ENCODE assay signal across 6 cellular contexts in the genomic region with DNA sequence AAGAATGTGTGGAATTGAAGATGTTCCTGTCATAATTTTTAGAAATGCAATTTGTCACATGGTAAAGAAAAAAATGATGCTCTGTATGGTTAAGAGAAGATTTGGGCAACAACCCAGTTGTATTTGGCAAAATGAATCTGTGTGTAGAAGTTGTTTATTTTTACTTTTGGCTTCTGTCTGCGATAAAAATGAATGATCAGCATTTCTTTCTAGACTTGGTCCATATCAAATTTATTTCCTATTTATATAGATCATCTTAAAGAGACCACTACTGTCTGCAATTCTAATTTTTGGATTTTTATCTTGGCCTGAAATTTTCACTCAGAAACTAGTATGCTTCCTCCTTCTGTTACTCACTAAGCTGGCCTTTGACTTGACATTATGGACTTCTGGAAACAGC.
"Had no signal": no experiment of that assay in that cellular context is flagged by ENCODE, and none has a peak within 500 bp of the region (broad histone marks: within the 10 kb centered on the region; RNA-seq: fewer than 3 reads in every experiment).

No MANE protein-coding gene starts in this region.

- ATAC-seq: HepG2 had no signal

- H3K27ac ChIP-seq: HL-60, KMS-11 had no signal

- DNase-seq: KBM-7, KG1 had no signal

- FAIRE-seq: HepG2, HTR-8/SVneo had no signal

- H3K9ac ChIP-seq: KMS-11 had no signal

- H3K4me2 ChIP-seq: KMS-11 had no signal
